In the genomic region with DNA sequence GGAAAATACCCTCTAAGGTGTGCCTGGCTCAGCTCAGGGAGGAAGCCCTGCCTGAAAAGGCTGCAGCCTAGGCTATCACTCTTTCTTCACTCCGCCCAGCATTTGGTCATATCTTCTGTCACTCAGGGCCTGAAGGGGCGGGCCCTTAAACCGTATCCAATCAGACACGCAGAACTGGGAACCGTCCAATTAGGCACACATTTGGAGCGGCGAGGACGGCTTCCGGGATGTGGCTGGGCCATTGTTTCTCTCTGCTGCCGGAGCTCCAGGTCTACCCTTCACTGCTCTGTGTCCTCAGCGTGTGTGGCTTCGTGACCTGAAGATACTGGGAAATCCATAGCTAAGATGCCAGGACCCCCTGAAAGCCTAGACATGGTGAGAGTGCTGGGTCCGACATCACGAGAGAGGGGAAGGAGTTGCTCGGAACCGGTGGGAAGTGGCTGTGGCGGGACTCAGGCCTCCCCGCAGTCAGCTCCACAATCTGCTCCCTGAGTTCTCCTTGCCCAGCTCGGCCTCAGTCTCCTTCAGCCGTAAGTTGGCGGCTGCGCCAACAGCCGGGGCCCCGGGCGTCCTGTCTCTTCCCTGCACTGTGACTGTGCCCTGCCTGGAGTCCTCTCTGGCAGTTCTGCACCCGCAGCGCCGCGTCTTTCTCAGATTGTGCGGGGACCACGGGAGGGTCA, we compare ENCODE assay signal across 8 cellular contexts. TPM values are rescaled to one million over a fixed set of nuclear protein-coding genes. Genes with fewer than 3 reads are reported as not detected.
A peak's percentile ranks its signal among the peaks of the same experiment; 100 is the strongest.
DNase-seq lines count a peak whose midpoint lies in the region; ATAC-seq and TF ChIP-seq lines count a peak whose summit lies in the region.

A gene (plus strand): TSS at position 241 of the 680 bp plus-strand sequence. CDS start 105 bp downstream, at position 346.

- peaks cover 4% of the 10 kb centered on the region; the same call in 1 of the 2 replicates for H3K4me1 ChIP-seq in HUES48 (ENCODE audit: control insufficient read depth, insufficient read depth, low read length)

- peak; percentile 99 for ATAC-seq in GM21423 (IDR thresholded peaks at IDR 0.05; ENCODE audit: unreplicated experiment)

- DNase-seq in D341Med (ENCODE audit: low spot score) (peak; percentile 89), OCI-M2 (lab: John Stamatoyannopoulos, UW; ENCODE audit: unreplicated experiment) (peak; percentile 91), erythroblast (lab: John Stamatoyannopoulos, UW) (peak; percentile 84 to 87), mucosa of gallbladder (ENCODE audit: low spot score) (peak; percentile 97)
- DNase-seq in activated T-cell treated with anti-CD3 and anti-CD28 coated beads, Interleukin-2, amount 50 U/mL, for 1 hour, result peak; percentile 87
- DNase-seq in stimulated activated CD8-positive, alpha-beta memory T cell treated with anti-CD3 and anti-CD28 coated beads, Interleukin-4, amount 100 ng/mL, for 24 hours (ENCODE audit: low read depth), result peak; percentile 85

- peak within 1 kb of the TSS; percentile 76 for H3K27ac ChIP-seq in HUES48 (ENCODE audit: low read depth, low read length)

- H3K27me3 ChIP-seq in HUES48 (ENCODE audit: control insufficient read depth, insufficient read depth, low read length), result no peaks in the 10 kb centered on the region

- peak within 1 kb of the TSS; percentile 78 for H3K9ac ChIP-seq in HUES48 (ENCODE audit: low read depth, low read length)

- peaks cover 5% of the 10 kb centered on the region for H3K9me3 ChIP-seq in HUES48 (ENCODE audit: control insufficient read depth, insufficient read depth, low read length)

- peaks cover 12% of the 10 kb centered on the region for H3K36me3 ChIP-seq in HUES48 (ENCODE audit: control insufficient read depth, insufficient read depth, low read length)

- peak within 1 kb of the TSS; percentile 82 for H3K4me3 ChIP-seq in HUES48 (ENCODE audit: low read depth, low read length)

- peak; percentile 68 for TF ChIP-seq POLR2A in erythroblast (IDR thresholded peaks at IDR 0.05; ENCODE audit: low read length)

RNA-seq across cellular contexts. Expression of the gene that starts here (rescaled TPM):
- total RNA-seq in mucosa of gallbladder, result 31.6 TPM

Comparison
In these comparisons a context has a peak if more than half of its experiments do, and no peak if none do; other contexts are left out.
1. Peak in every context shown above with its lines: DNase-seq, ATAC-seq, H3K4me3 ChIP-seq and H3K27ac ChIP-seq.